15 cellular contexts compared by ENCODE assay signal in the genomic region with DNA sequence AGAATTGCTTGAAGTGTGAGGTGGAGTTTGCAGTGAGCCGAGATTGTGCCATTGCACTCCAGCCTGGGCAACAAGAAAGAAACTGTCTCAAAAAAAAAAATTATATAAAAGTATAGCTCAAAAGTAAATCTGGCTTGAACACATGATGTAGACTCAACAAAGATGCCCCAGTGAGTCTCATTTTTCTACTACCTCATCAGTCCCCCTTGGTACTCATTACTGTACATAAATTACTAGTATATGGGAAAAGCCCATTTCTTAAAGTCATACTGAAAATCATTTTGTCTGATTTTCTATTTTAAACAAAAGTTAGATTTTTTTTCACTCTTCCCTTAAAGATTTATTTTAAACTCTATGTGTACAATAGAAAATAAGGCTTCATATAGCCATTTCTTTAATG. TPM values are rescaled to one million over a fixed set of nuclear protein-coding genes. Genes with fewer than 3 reads are reported as not detected.
DNase-seq lines count a peak whose midpoint lies in the region; ATAC-seq and FAIRE-seq lines count a peak whose summit lies in the region.
"Had no signal": no experiment of that assay in that cellular context is flagged by ENCODE, and none has a peak within 500 bp of the region (broad histone marks: within the 10 kb centered on the region; RNA-seq: fewer than 3 reads in every experiment).

No MANE protein-coding gene starts in this region.

- H3K4me3 Mint-ChIP-seq in activated CD4-positive, alpha-beta T cell treated with anti-CD3 and anti-CD28 coated beads for 36 hours = no peak overlapping the region
- H3K4me3 Mint-ChIP-seq: CD8-positive, alpha-beta memory T cell; H9 had no signal

- in situ Hi-C loops in ACHN (cut with HindIII; ENCODE audit: low pct_ligation_motif_present, low pct_unique_long_range_greater_than_20kb, low sequenced_read_pairs) = no loop called here

- no peaks in the 10 kb centered on the region for H3K27me3 Mint-ChIP-seq in activated CD4-positive, alpha-beta T cell treated with anti-CD3 and anti-CD28 coated beads for 36 hours
- H3K27me3 Mint-ChIP-seq: CD8-positive, alpha-beta memory T cell had no signal

- peak; percentile 75 for ATAC-seq in activated CD4-positive, alpha-beta T cell treated with anti-CD3 and anti-CD28 coated beads for 36 hours
- peak; percentile 47 for ATAC-seq in GM18502 (IDR thresholded peaks at IDR 0.05; ENCODE audit: poor library complexity, unreplicated experiment)
- peak; percentile 45 for ATAC-seq in HG02852 (IDR thresholded peaks at IDR 0.05; ENCODE audit: unreplicated experiment)
- ATAC-seq: K562 had no signal

- CTCF ChIA-PET in activated CD4-positive, alpha-beta T cell treated with anti-CD3 and anti-CD28 coated beads for 36 hours (lab: Charles Lee) = interaction anchor here (1.1 kb wide), 1 partner anchor 40 kb away, joined by 4 read pairs; no protein-coding TSS in a partner anchor

- no peak overlapping the region for H3K27ac Mint-ChIP-seq in activated CD4-positive, alpha-beta T cell treated with anti-CD3 and anti-CD28 coated beads for 36 hours
- H3K27ac Mint-ChIP-seq: H9 had no signal

- intact Hi-C loops in activated CD4-positive, alpha-beta T cell treated with anti-CD3 and anti-CD28 coated beads for 36 hours (cut with DNase I, micrococcal nuclease) = loop anchor here in 1 of 2 experiments (5.0 kb wide), 1 partner anchor 37 kb away; the partner anchor contains the start of gene FAM241A

- peak; percentile 17 for FAIRE-seq in frontal cortex (lab: Jason Lieb, UNC)
- FAIRE-seq: GM18507, K562 had no signal

- H3K36me3 Mint-ChIP-seq in activated CD4-positive, alpha-beta T cell treated with anti-CD3 and anti-CD28 coated beads for 36 hours (ENCODE audit: low read depth) = peaks cover 31% of the 10 kb centered on the region

- peaks cover 41% of the 10 kb centered on the region for H3K4me1 Mint-ChIP-seq in activated CD4-positive, alpha-beta T cell treated with anti-CD3 and anti-CD28 coated beads for 36 hours

- no peaks in the 10 kb centered on the region for H3K9me3 Mint-ChIP-seq in activated CD4-positive, alpha-beta T cell treated with anti-CD3 and anti-CD28 coated beads for 36 hours (ENCODE audit: low read depth)
- H3K9me3 Mint-ChIP-seq: CD8-positive, alpha-beta memory T cell; H9 had no signal

- no peak for DNase-seq in activated CD4-positive, alpha-beta T cell treated with anti-CD3 and anti-CD28 coated beads for 36 hours
- no peak for DNase-seq in activated CD4-positive, alpha-beta T cell treated with anti-CD3 and anti-CD28 coated beads, Interleukin-2, amount 50 U/mL, for 4 hours
- no peak for DNase-seq in frontal cortex (ENCODE audit: low spot score in 2 of 2)
- no peak for DNase-seq in HUDEP-2 (lab: John Stamatoyannopoulos, UW; ENCODE audit: unreplicated experiment in 76 of 76)
- DNase-seq in ACHN = no peak
- DNase-seq: AML-193; CD8-positive, alpha-beta memory T cell; DMS53; GF-D8; GOT3; H9 had no signal

- POLR2A ChIA-PET in activated CD4-positive, alpha-beta T cell treated with anti-CD3 and anti-CD28 coated beads for 36 hours (lab: Charles Lee) = no interaction called here

RNA-seq across cellular contexts. Expression of gene FAM241A, which starts 39.2 kb away (rescaled TPM):
- total RNA-seq in activated CD4-positive, alpha-beta T cell treated with anti-CD3 and anti-CD28 coated beads for 36 hours = 1 to 10 TPM; 3.2 to 3.5 TPM
- total RNA-seq in frontal cortex = 6.5 TPM

RNA-seq across cellular contexts. Expression of gene AP1AR, which starts 47.1 kb away (rescaled TPM):
- 10 to 100 TPM; 15.8 to 16.5 TPM for total RNA-seq in activated CD4-positive, alpha-beta T cell treated with anti-CD3 and anti-CD28 coated beads for 36 hours
- 119 TPM for total RNA-seq in frontal cortex
